In genomic region chr20:6074145-6074561, GRCh38 we compare ENCODE assay signal across 8 cellular contexts. TPM values are rescaled to one million over a fixed set of nuclear protein-coding genes. Genes with fewer than 3 reads are reported as not detected.
A peak's percentile ranks its signal among the peaks of the same experiment; 100 is the strongest.
DNase-seq lines count a peak whose midpoint lies in the region; ATAC-seq and TF ChIP-seq lines count a peak whose summit lies in the region.

No MANE protein-coding gene starts in this region.

- H3K4me3 ChIP-seq in mesendoderm (ENCODE audit: low read length) = no peak overlapping the region
- H3K4me3 ChIP-seq in CD8-positive, alpha-beta memory T cell (ENCODE audit: low read length) = no peak overlapping the region

- H3K79me2 ChIP-seq in mesendoderm (ENCODE audit: control insufficient read depth, insufficient read depth, low read length) = no peaks in the 10 kb centered on the region

- H3K79me1 ChIP-seq in mesendoderm (ENCODE audit: low read length) = no peaks in the 10 kb centered on the region

- no peak overlapping the region for H2BK5ac ChIP-seq in mesendoderm (ENCODE audit: low read length)

- peak overlapping the region in 1 of 8 donors; percentile 83 for H3K27ac Mint-ChIP-seq in CD8-positive, alpha-beta memory T cell

- POLR2A ChIA-PET in CD8-positive, alpha-beta memory T cell (lab: Charles Lee) = no interaction called here

- H3K18ac ChIP-seq in mesendoderm (ENCODE audit: low read length) = no peak overlapping the region

- no peak overlapping the region for H3K23ac ChIP-seq in mesendoderm (ENCODE audit: low read length)

- no peak for TF ChIP-seq POLR2A in GM18505 (IDR thresholded peaks at IDR 0.05; ENCODE audit: borderline replicate concordance, extremely low read depth, insufficient read depth, insufficient read length)

- H3K4me3 Mint-ChIP-seq in CD8-positive, alpha-beta memory T cell = no peak overlapping the region

- CTCF ChIA-PET in CD8-positive, alpha-beta memory T cell (lab: Charles Lee) = interaction anchor here (7.0 kb wide), 1 partner anchor 545 kb away, joined by 37 read pairs; no protein-coding TSS in a partner anchor

- H3K27ac ChIP-seq in mesendoderm (ENCODE audit: low read depth, low read length) = no peak overlapping the region
- no peak overlapping the region for H3K27ac ChIP-seq in CD8-positive, alpha-beta memory T cell (ENCODE audit: low read depth, low read length)

- WGBS in mesendoderm (ENCODE audit: extremely low coverage, insufficient coverage, low lambda C conversion rate) = no CpG with 5 or more reads among the region's 2 CpGs

- no peaks in the 10 kb centered on the region for H3K4me1 ChIP-seq in mesendoderm (ENCODE audit: control insufficient read depth, low read depth, low read length)
- no peaks in the 10 kb centered on the region for H3K4me1 ChIP-seq in CD8-positive, alpha-beta memory T cell (ENCODE audit: insufficient read depth, low read length)

- H3K27me3 ChIP-seq in mesendoderm (ENCODE audit: insufficient read depth, low read length, poor library complexity) = no peaks in the 10 kb centered on the region
- H3K27me3 ChIP-seq in CD8-positive, alpha-beta memory T cell (ENCODE audit: insufficient read depth, low read length, poor library complexity, severe bottlenecking) = no peaks in the 10 kb centered on the region

- no peak for ATAC-seq in GM18505 (IDR thresholded peaks at IDR 0.05; ENCODE audit: unreplicated experiment)

- no peak overlapping the region for H4K8ac ChIP-seq in mesendoderm (ENCODE audit: low read depth, low read length)

- peaks cover 4 to 8% of the 10 kb centered on the region in 2 donors for H3K27me3 Mint-ChIP-seq in CD8-positive, alpha-beta memory T cell

- H3K9me3 ChIP-seq in CD8-positive, alpha-beta memory T cell (ENCODE audit: low read length) = no peaks in the 10 kb centered on the region

- in situ Hi-C loops in GM13977 (cut with MboI; ENCODE audit: low pct_unique_long_range_greater_than_20kb, low sequenced_read_pairs, unreplicated experiment) = no loop called here

- H2AK5ac ChIP-seq in mesendoderm (ENCODE audit: low read length) = no peak overlapping the region

- H4K5ac ChIP-seq in mesendoderm (ENCODE audit: low read length) = no peak overlapping the region

- H2BK120ac ChIP-seq in mesendoderm (ENCODE audit: low read depth, low read length) = no peak overlapping the region

- H3K56ac ChIP-seq in mesendoderm (ENCODE audit: low read length) = peak overlapping the region; percentile 37

- no peaks in the 10 kb centered on the region for H3K36me3 ChIP-seq in mesendoderm (ENCODE audit: control insufficient read depth, insufficient read depth, low read length)
- no peaks in the 10 kb centered on the region for H3K36me3 ChIP-seq in CD8-positive, alpha-beta memory T cell (ENCODE audit: insufficient read depth, low read length)

- H3K36me3 Mint-ChIP-seq in CD8-positive, alpha-beta memory T cell = no peaks in the 10 kb centered on the region

- H3K9ac ChIP-seq in mesendoderm (ENCODE audit: low read length) = no peak overlapping the region

- no peak overlapping the region for H3K4me2 ChIP-seq in mesendoderm (ENCODE audit: low read length)

- H2BK15ac ChIP-seq in mesendoderm (replicated peaks; ENCODE audit: low read depth) = no peak overlapping the region

- no peak for DNase-seq in AG09319 (ENCODE audit: extremely low read depth, low read depth)
- DNase-seq in GM13977 (ENCODE audit: low spot score) = peak; percentile 39
- peak; percentile 66 for DNase-seq in M059J (ENCODE audit: low read depth)
- DNase-seq in astrocyte of the hippocampus (ENCODE audit: low read depth, low spot score) = peak; percentile 26
- peak; percentile 81 for DNase-seq in mesendoderm
- DNase-seq in NK-92 treated with Interleukin-12 subunit alpha and Interleukin-12 subunit beta, amount 100 ng/mL, for 24 hours (lab: John Stamatoyannopoulos, UW) = no peak
- no peak for DNase-seq in CD8-positive, alpha-beta memory T cell

- no peaks in the 10 kb centered on the region for H3K4me1 Mint-ChIP-seq in CD8-positive, alpha-beta memory T cell

- no peaks in the 10 kb centered on the region for H3K9me3 Mint-ChIP-seq in CD8-positive, alpha-beta memory T cell

- no peak overlapping the region for H3K4ac ChIP-seq in mesendoderm (ENCODE audit: low read depth, low read length)

- TF ChIP-seq CTCF in AG09319 (IDR thresholded peaks at IDR 0.05; ENCODE audit: low read depth, low read length) = peak; percentile 51
- peak; percentile 42 for TF ChIP-seq CTCF in GM13977 (IDR thresholded peaks at IDR 0.05; ENCODE audit: extremely low read depth, insufficient read depth, missing control alignments)

RNA-seq across cellular contexts. Expression of gene LRRN4, which starts 20.3 kb away (rescaled TPM):
- total RNA-seq in M059J (2014; rRNA removed; shearing (Covaris generic)) = 0.76 and 1.3 TPM in 2 replicates
- polyA plus RNA-seq in mesendoderm (2013, experiment 1 of 2) = 0.62 TPM
- 0.64 TPM for polyA plus RNA-seq in mesendoderm (2013, experiment 2 of 2)
- total RNA-seq in CD8-positive, alpha-beta memory T cell = not detected
- polyA plus RNA-seq in CD8-positive, alpha-beta memory T cell = not detected

RNA-seq across cellular contexts. Expression of gene FERMT1, which starts 48.7 kb away (rescaled TPM):
- total RNA-seq in M059J (2014; rRNA removed; shearing (Covaris generic)) = 2.0 and 2.2 TPM in 2 replicates
- 11.5 TPM for polyA plus RNA-seq in mesendoderm (2013, experiment 1 of 2)
- 9.7 TPM for polyA plus RNA-seq in mesendoderm (2013, experiment 2 of 2)
- total RNA-seq in CD8-positive, alpha-beta memory T cell = under 1 TPM; 0.22 to 0.26 TPM
- not detected for polyA plus RNA-seq in CD8-positive, alpha-beta memory T cell

Comparison
In these comparisons a context has a peak if more than half of its experiments do, and no peak if none do; other contexts are left out.
1. DNase-seq: peak in GM13977 (single experiment), M059J (single experiment), astrocyte of the hippocampus (single experiment) and mesendoderm (single experiment); none in AG09319 (single experiment), NK-92 treated with Interleukin-12 subunit alpha and Interleukin-12 subunit beta, amount 100 ng/mL, for 24 hours (single experiment) and CD8-positive, alpha-beta memory T cell (0 of 5).